1 cellular context compared by ENCODE assay signal in the genomic region with DNA sequence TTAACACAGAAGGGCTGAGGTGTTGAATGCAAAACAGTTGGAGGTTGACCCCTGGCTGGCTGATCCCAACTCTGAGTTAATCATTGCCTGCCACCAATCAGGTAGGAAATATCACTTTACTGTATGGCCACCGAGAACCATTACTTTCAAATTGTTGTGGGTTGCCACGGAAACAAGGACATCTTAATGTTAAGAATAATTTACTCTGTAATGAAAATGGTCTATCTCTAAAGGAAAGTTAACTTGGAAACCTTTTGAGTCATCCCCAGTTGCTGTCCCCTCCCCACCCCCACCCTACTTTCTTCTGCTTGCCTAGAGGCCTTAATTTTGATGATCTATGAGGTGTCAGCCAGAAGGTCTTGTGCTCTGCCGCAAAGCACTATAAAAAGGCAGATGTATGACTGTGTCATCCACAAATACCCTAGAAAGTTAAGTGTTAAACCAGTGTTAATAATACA.
A peak's percentile ranks its signal among the peaks of the same experiment; 100 is the strongest.
TF ChIP-seq lines count a peak whose summit lies in the region.

No MANE protein-coding gene starts in this region.

TF ChIP-seq in GM12878, 131 proteins besides CTCF, POLR2A, EP300 and RAD21 (continued from another document):
- no peak for TF ChIP-seq PRDM15 (CRISPR knock-in tag; IDR thresholded peaks at IDR 0.05)
- peak; percentile 46; the same call in 1 of the 2 replicates for TF ChIP-seq DPF2 (IDR thresholded peaks at IDR 0.05)
- no peak for TF ChIP-seq SIX5 (IDR thresholded peaks at IDR 0.05; ENCODE audit: low read depth, low read length, severe bottlenecking)
- peak; percentile 86 for TF ChIP-seq BMI1 (IDR thresholded peaks at IDR 0.05; ENCODE audit: borderline replicate concordance)
- peak; percentile 37 for TF ChIP-seq NR2F1 (conservative IDR thresholded peaks at IDR 0.05)
- no peak for TF ChIP-seq SMAD1 (IDR thresholded peaks at IDR 0.05; ENCODE audit: low read depth, partially characterized antibody)
- TF ChIP-seq ATF7 (IDR thresholded peaks at IDR 0.05; ENCODE audit: low read depth), result peak; percentile 84
- no peak for TF ChIP-seq HCFC1 (IDR thresholded peaks at IDR 0.05; ENCODE audit: low read length)
- TF ChIP-seq USF2 (IDR thresholded peaks at IDR 0.05; ENCODE audit: borderline replicate concordance, low read depth, low read length), result no peak
- peak; percentile 54; the same call in 1 of the 2 replicates for TF ChIP-seq RELB (IDR thresholded peaks at IDR 0.05; ENCODE audit: low read depth)
- TF ChIP-seq, protein P1, sequence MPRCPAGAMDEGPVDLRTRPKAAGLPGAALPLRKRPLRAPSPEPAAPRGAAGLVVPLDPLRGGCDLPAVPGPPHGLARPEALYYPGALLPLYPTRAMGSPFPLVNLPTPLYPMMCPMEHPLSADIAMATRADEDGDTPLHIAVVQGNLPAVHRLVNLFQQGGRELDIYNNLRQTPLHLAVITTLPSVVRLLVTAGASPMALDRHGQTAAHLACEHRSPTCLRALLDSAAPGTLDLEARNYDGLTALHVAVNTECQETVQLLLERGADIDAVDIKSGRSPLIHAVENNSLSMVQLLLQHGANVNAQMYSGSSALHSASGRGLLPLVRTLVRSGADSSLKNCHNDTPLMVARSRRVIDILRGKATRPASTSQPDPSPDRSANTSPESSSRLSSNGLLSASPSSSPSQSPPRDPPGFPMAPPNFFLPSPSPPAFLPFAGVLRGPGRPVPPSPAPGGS (IDR thresholded peaks at IDR 0.05; ENCODE audit: borderline replicate concordance, insufficient read depth, low read depth, low read length, poor library complexity, severe bottlenecking), result no peak
- peak; percentile 44 to 50; a peak in 2 of 4 replicates for TF ChIP-seq IKZF2 (IDR thresholded peaks at IDR 0.05)
- TF ChIP-seq MYC (IDR thresholded peaks at IDR 0.05; ENCODE audit: insufficient read depth, insufficient read length, insufficient replicate concordance, low read length, severe bottlenecking), result no peak
- TF ChIP-seq CHD4 (IDR thresholded peaks at IDR 0.05), result no peak
- TF ChIP-seq NFXL1 (IDR thresholded peaks at IDR 0.05; ENCODE audit: borderline replicate concordance), result no peak
- TF ChIP-seq, protein P2, sequence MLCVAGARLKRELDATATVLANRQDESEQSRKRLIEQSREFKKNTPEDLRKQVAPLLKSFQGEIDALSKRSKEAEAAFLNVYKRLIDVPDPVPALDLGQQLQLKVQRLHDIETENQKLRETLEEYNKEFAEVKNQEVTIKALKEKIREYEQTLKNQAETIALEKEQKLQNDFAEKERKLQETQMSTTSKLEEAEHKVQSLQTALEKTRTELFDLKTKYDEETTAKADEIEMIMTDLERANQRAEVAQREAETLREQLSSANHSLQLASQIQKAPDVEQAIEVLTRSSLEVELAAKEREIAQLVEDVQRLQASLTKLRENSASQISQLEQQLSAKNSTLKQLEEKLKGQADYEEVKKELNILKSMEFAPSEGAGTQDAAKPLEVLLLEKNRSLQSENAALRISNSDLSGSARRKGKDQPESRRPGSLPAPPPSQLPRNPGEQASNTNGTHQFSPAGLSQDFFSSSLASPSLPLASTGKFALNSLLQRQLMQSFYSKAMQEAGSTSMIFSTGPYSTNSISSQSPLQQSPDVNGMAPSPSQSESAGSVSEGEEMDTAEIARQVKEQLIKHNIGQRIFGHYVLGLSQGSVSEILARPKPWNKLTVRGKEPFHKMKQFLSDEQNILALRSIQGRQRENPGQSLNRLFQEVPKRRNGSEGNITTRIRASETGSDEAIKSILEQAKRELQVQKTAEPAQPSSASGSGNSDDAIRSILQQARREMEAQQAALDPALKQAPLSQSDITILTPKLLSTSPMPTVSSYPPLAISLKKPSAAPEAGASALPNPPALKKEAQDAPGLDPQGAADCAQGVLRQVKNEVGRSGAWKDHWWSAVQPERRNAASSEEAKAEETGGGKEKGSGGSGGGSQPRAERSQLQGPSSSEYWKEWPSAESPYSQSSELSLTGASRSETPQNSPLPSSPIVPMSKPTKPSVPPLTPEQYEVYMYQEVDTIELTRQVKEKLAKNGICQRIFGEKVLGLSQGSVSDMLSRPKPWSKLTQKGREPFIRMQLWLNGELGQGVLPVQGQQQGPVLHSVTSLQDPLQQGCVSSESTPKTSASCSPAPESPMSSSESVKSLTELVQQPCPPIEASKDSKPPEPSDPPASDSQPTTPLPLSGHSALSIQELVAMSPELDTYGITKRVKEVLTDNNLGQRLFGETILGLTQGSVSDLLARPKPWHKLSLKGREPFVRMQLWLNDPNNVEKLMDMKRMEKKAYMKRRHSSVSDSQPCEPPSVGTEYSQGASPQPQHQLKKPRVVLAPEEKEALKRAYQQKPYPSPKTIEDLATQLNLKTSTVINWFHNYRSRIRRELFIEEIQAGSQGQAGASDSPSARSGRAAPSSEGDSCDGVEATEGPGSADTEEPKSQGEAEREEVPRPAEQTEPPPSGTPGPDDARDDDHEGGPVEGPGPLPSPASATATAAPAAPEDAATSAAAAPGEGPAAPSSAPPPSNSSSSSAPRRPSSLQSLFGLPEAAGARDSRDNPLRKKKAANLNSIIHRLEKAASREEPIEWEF (IDR thresholded peaks at IDR 0.05; ENCODE audit: insufficient replicate concordance, low read depth, low read length), result no peak
- TF ChIP-seq, protein P3, sequence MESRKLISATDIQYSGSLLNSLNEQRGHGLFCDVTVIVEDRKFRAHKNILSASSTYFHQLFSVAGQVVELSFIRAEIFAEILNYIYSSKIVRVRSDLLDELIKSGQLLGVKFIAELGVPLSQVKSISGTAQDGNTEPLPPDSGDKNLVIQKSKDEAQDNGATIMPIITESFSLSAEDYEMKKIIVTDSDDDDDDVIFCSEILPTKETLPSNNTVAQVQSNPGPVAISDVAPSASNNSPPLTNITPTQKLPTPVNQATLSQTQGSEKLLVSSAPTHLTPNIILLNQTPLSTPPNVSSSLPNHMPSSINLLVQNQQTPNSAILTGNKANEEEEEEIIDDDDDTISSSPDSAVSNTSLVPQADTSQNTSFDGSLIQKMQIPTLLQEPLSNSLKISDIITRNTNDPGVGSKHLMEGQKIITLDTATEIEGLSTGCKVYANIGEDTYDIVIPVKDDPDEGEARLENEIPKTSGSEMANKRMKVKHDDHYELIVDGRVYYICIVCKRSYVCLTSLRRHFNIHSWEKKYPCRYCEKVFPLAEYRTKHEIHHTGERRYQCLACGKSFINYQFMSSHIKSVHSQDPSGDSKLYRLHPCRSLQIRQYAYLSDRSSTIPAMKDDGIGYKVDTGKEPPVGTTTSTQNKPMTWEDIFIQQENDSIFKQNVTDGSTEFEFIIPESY (IDR thresholded peaks at IDR 0.05), result no peak
- TF ChIP-seq TARDBP (IDR thresholded peaks at IDR 0.05; ENCODE audit: borderline replicate concordance), result no peak
- peak; percentile 90 to 93 for TF ChIP-seq BHLHE40 (IDR thresholded peaks at IDR 0.05; ENCODE audit: borderline replicate concordance in 1 of 2, low read depth in 2 of 2, low read length in 1 of 2)
- no peak for TF ChIP-seq EED (IDR thresholded peaks at IDR 0.05; ENCODE audit: low read depth)
- no peak for TF ChIP-seq ATF3 (IDR thresholded peaks at IDR 0.05; ENCODE audit: borderline replicate concordance, extremely low read depth, low read depth, low read length)
